Comparison of ENCODE assay signal across 19 cellular contexts in genomic region chr2:222663448-222663847, GRCh38. TPM values are rescaled to one million over a fixed set of nuclear protein-coding genes. Genes with fewer than 3 reads are reported as not detected.
DNase-seq lines count a peak whose midpoint lies in the region; ATAC-seq, FAIRE-seq and TF ChIP-seq lines count a peak whose summit lies in the region.
"Had no signal": no experiment of that assay in that cellular context is flagged by ENCODE, and none has a peak within 500 bp of the region (broad histone marks: within the 10 kb centered on the region; RNA-seq: fewer than 3 reads in every experiment).

No MANE protein-coding gene starts in this region.

- H4K20me1 ChIP-seq in K562 (replicated peaks; ENCODE audit: control insufficient read depth, insufficient read depth, low read length): no peaks in the 10 kb centered on the region

- in situ Hi-C loops in K562 (cut with MboI): no loop called here

- ATAC-seq in heart left ventricle (peak in 3 of 4 donors; percentile 63 to 83 (median 69)), K562 (peak; percentile 34; the same call in 1 of the 3 replicates), GM21528 (IDR thresholded peaks at IDR 0.05; ENCODE audit: low FRiP score, unreplicated experiment) (no peak)
- ATAC-seq: HCT116 had no signal

- H3K27me3 ChIP-seq in heart left ventricle (no peaks in the 10 kb centered on the region), right atrium auricular region (no peaks in the 10 kb centered on the region), HL-60 (ENCODE audit: insufficient read depth, poor library complexity, severe bottlenecking) (no peaks in the 10 kb centered on the region), K562 (ENCODE audit: control insufficient read depth in 2 of 2, insufficient read depth in 2 of 2, low read length in 2 of 2) (no peaks in the 10 kb centered on the region), parathyroid adenoma (ENCODE audit: control insufficient read depth, insufficient read depth, low read length) (no peaks in the 10 kb centered on the region)
- H3K27me3 ChIP-seq: BE2C had no signal

- H3K27ac ChIP-seq in heart left ventricle (peak overlapping the region in 1 of 12 donors; percentile 7), right atrium auricular region (no peak overlapping the region), HL-60 (replicated peaks) (peak overlapping the region; percentile 51), K562 (ENCODE audit: extremely low read depth, low read depth, low read length) (no peak overlapping the region), parathyroid adenoma (no peak overlapping the region)
- H3K27ac ChIP-seq: C4-2B, GM23248 had no signal

- H3K79me2 ChIP-seq in K562 (ENCODE audit: control insufficient read depth, insufficient read depth, low read length): no peaks in the 10 kb centered on the region
- H3K79me2 ChIP-seq in parathyroid adenoma: no peaks in the 10 kb centered on the region

- no peaks in the 10 kb centered on the region for H3K9me3 Mint-ChIP-seq in activated naive CD4-positive, alpha-beta T cell treated with anti-CD3 and anti-CD28 coated beads for 36 hours
- H3K9me3 Mint-ChIP-seq: CD4-positive, alpha-beta memory T cell had no signal

- CTCF ChIA-PET in K562 (lab: Yijun Ruan, JAX; ENCODE audit: low intra/inter-chr PET ratio): no interaction called here
- CTCF ChIA-PET in activated naive CD4-positive, alpha-beta T cell treated with anti-CD3 and anti-CD28 coated beads for 36 hours (lab: Charles Lee): interaction anchor here (0.8 kb wide), 1 partner anchor 134 kb away, joined by 3 read pairs; no protein-coding TSS in a partner anchor

- H2AFZ ChIP-seq in K562 (ENCODE audit: low read depth, low read length) (no peak overlapping the region), parathyroid adenoma (peak overlapping the region; percentile 69)
- H2AFZ ChIP-seq: GM23248 had no signal

- H3K36me3 Mint-ChIP-seq in activated naive CD4-positive, alpha-beta T cell treated with anti-CD3 and anti-CD28 coated beads for 36 hours (ENCODE audit: low read depth): no peaks in the 10 kb centered on the region
- H3K36me3 Mint-ChIP-seq: CD4-positive, alpha-beta memory T cell had no signal

- intact Hi-C loops in heart left ventricle (cut with DNase I): no loop called here
- intact Hi-C loops in K562 (cut with micrococcal nuclease): no loop called here
- intact Hi-C loops in activated naive CD4-positive, alpha-beta T cell treated with anti-CD3 and anti-CD28 coated beads for 36 hours (cut with micrococcal nuclease): no loop called here

- DNase-seq in heart left ventricle: no peak
- DNase-seq in right atrium auricular region (ENCODE audit: low spot score): no peak
- DNase-seq in HL-60 (ENCODE audit: low read depth in 1 of 2, low spot score in 1 of 2): peak in 1 of 2 experiments; percentile 43
- no peak for DNase-seq in K562 (ENCODE audit: extremely low read depth in 1 of 4, low spot score in 3 of 4)
- DNase-seq in activated CD4-positive, alpha-beta T cell treated with anti-CD3 and anti-CD28 coated beads, Interleukin-2, amount 50 U/mL, for 48 hours: no peak
- no peak for DNase-seq in activated naive CD4-positive, alpha-beta T cell treated with anti-CD3 and anti-CD28 coated beads for 36 hours
- DNase-seq: BE2C; CD4-positive, alpha-beta memory T cell; DMS79; GM23248; IMR-90 had no signal

- H3K9me1 ChIP-seq in K562 (ENCODE audit: control insufficient read depth, insufficient read depth, low read length): no peaks in the 10 kb centered on the region

- POLR2A ChIA-PET in K562 (lab: Yijun Ruan, JAX): interaction anchor here (1.2 kb wide), 1 partner anchor 10 kb away, joined by 3 read pairs; no protein-coding TSS in a partner anchor

- H3K4me1 ChIP-seq in heart left ventricle: peaks cover 0 to 4% (median 0%) of the 10 kb centered on the region in 12 donors
- H3K4me1 ChIP-seq in right atrium auricular region: no peaks in the 10 kb centered on the region
- no peaks in the 10 kb centered on the region for H3K4me1 ChIP-seq in K562 (replicated peaks in 1 of 2; ENCODE audit: control insufficient read depth in 2 of 2, insufficient read depth in 2 of 2, low read length in 2 of 2)
- no peaks in the 10 kb centered on the region for H3K4me1 ChIP-seq in parathyroid adenoma
- H3K4me1 ChIP-seq: BE2C had no signal

- H3K9me3 ChIP-seq in heart left ventricle (no peaks in the 10 kb centered on the region), right atrium auricular region (no peaks in the 10 kb centered on the region), K562 (replicated peaks; ENCODE audit: control insufficient read depth, insufficient read depth, low read depth, low read length) (no peaks in the 10 kb centered on the region), parathyroid adenoma (ENCODE audit: control insufficient read depth, low read length) (no peaks in the 10 kb centered on the region)
- H3K9me3 ChIP-seq: BE2C had no signal

- no peak overlapping the region for H3K4me2 ChIP-seq in K562 (ENCODE audit: insufficient read depth, low read length)
- no peak overlapping the region for H3K4me2 ChIP-seq in parathyroid adenoma (ENCODE audit: low read length)

- no TSS peak for BruUV-seq in K562 (replicated peaks; lab: Mats Ljungman, UMichigan)

- no peak overlapping the region for H3K4me3 ChIP-seq in heart left ventricle
- H3K4me3 ChIP-seq in right atrium auricular region: no peak overlapping the region
- no peak overlapping the region for H3K4me3 ChIP-seq in HL-60 (replicated peaks; ENCODE audit: insufficient read depth, low read length)
- no peak overlapping the region for H3K4me3 ChIP-seq in K562
- H3K4me3 ChIP-seq in parathyroid adenoma (ENCODE audit: low read depth, low read length): no peak overlapping the region
- H3K4me3 ChIP-seq: GM23248 had no signal

- H3K27ac Mint-ChIP-seq in activated naive CD4-positive, alpha-beta T cell treated with anti-CD3 and anti-CD28 coated beads for 36 hours: no peak overlapping the region
- H3K27ac Mint-ChIP-seq: CD4-positive, alpha-beta memory T cell had no signal

- H3K4me1 Mint-ChIP-seq in activated naive CD4-positive, alpha-beta T cell treated with anti-CD3 and anti-CD28 coated beads for 36 hours (ENCODE audit: low read depth): no peaks in the 10 kb centered on the region
- H3K4me1 Mint-ChIP-seq: CD4-positive, alpha-beta memory T cell had no signal

- no peak for FAIRE-seq in K562 (lab: Jason Lieb, UNC)
- FAIRE-seq: A204.1, GM12891, H54 had no signal

- no peak for TF ChIP-seq EP300 in K562 (IDR thresholded peaks at IDR 0.05; ENCODE audit: low read length)

- WGBS in heart left ventricle, 4 donors: 37 to 51% (median 46%) methylated on average over 3 of the region's 3 CpGs
- WGBS in K562 (ENCODE audit: insufficient coverage, low coverage, missing lambda C conversion rate): 32% methylated on average over 3 of the region's 3 CpGs

- TF ChIP-seq POLR2A in heart left ventricle (IDR thresholded peaks at IDR 0.05): no peak
- TF ChIP-seq POLR2A in K562 (conservative IDR thresholded peaks at IDR 0.05): no peak

- TF ChIP-seq RAD21 in K562 (CRISPR knock-in tag; conservative IDR thresholded peaks at IDR 0.05 in 1 of 2, IDR thresholded peaks at IDR 0.05 in 1 of 2): no peak

- no peak for TF ChIP-seq CTCF in heart left ventricle (IDR thresholded peaks at IDR 0.05)
- no peak for TF ChIP-seq CTCF in right atrium auricular region (IDR thresholded peaks at IDR 0.05)
- no peak for TF ChIP-seq CTCF in HL-60 (IDR thresholded peaks at IDR 0.05; ENCODE audit: insufficient read depth, low read length)
- no peak for TF ChIP-seq CTCF in K562 (IDR thresholded peaks at IDR 0.05 in 2 of 3, conservative IDR thresholded peaks at IDR 0.05 in 1 of 3; ENCODE audit: insufficient read depth in 2 of 3, low read depth in 1 of 3, low read length in 3 of 3)
- TF ChIP-seq CTCF in parathyroid adenoma (IDR thresholded peaks at IDR 0.05): no peak

- no peaks in the 10 kb centered on the region for H3K36me3 ChIP-seq in heart left ventricle
- H3K36me3 ChIP-seq in right atrium auricular region: no peaks in the 10 kb centered on the region
- H3K36me3 ChIP-seq in K562 (ENCODE audit: control insufficient read depth, insufficient read depth, low read length): no peaks in the 10 kb centered on the region
- H3K36me3 ChIP-seq in parathyroid adenoma (ENCODE audit: control insufficient read depth, insufficient read depth, low read length): no peaks in the 10 kb centered on the region
- H3K36me3 ChIP-seq: BE2C had no signal

- H3K9ac ChIP-seq in K562 (ENCODE audit: insufficient read depth in 1 of 2, low read depth in 2 of 2, low read length in 2 of 2) (no peak overlapping the region), parathyroid adenoma (no peak overlapping the region)
- H3K9ac ChIP-seq: GM23248 had no signal

- H3K27me3 Mint-ChIP-seq in activated naive CD4-positive, alpha-beta T cell treated with anti-CD3 and anti-CD28 coated beads for 36 hours (ENCODE audit: low read depth): peaks cover 4% of the 10 kb centered on the region

- no peak overlapping the region for H3K4me3 Mint-ChIP-seq in activated naive CD4-positive, alpha-beta T cell treated with anti-CD3 and anti-CD28 coated beads for 36 hours
- H3K4me3 Mint-ChIP-seq: CD4-positive, alpha-beta memory T cell had no signal

RNA-seq across cellular contexts. Expression of gene FARSB, which starts 7.6 kb away (rescaled TPM):
- total RNA-seq in heart left ventricle (10 to 100 TPM; 14.3 to 29.2 (median 19.5) TPM), right atrium auricular region (10 to 100 TPM; 11.3 to 13.7 TPM), K562 (2014; rRNA removed) (26.6 and 28.3 TPM in 2 replicates), K562 (2014; rRNA removed; fragmentation: Illumina TruSeq; extraction: Trizol) (55.7 and 60.7 TPM in 2 replicates), K562 (2015; rRNA removed; fragmentation: Illumina TruSeq; extraction: Trizol) (50.9 and 54.2 TPM in 2 replicates), K562 (2021) (50.5 and 52.0 TPM in 2 replicates)
- polyA plus RNA-seq in heart left ventricle (10 to 100 TPM in 1 of 2 donors, 1 to 10 TPM in 1; 9.8 to 28.6 TPM), K562 (2011; rRNA removed) (61.6 and 90.1 TPM in 2 replicates), K562 (2014; fragmentation: Illumina TruSeq; extraction: Trizol) (86.3 and 101 TPM in 2 replicates), K562 (2014; fragmentation: Nextera tagmentation; extraction: Ambion mirVana) (100 to 1,000 TPM; 152 to 171 TPM), K562 (2014; rRNA removed) (54.0 and 64.9 TPM in 2 replicates)
- total RNA-seq in K562 (2011; cell fraction: chromatin; rRNA removed; ENCODE audit: low replicate concordance): 16.9 and 39.3 TPM in 2 replicates
- total RNA-seq in K562 (2011; cell fraction: nucleolus; rRNA removed): 8.2 and 12.2 TPM in 2 replicates
- total RNA-seq in K562 (2011; cell fraction: nucleoplasm; rRNA removed): 16.1 and 23.5 TPM in 2 replicates
- 30.8 and 38.2 TPM in 2 replicates for polyA plus RNA-seq in K562 (2011; cell fraction: cytosol; rRNA removed)
- 20.0 and 26.4 TPM in 2 replicates for polyA plus RNA-seq in K562 (2011; cell fraction: nucleus; rRNA removed)
- polyA plus RNA-seq in K562 (2012): 33.7 and 59.6 TPM in 2 replicates
- polyA minus RNA-seq in K562 (2011; rRNA and poly(A)+ RNA removed): 70.2 and 74.0 TPM in 2 replicates
- 19.7 and 32.9 TPM in 2 replicates for polyA minus RNA-seq in K562 (2011; cell fraction: cytosol; rRNA and poly(A)+ RNA removed)
- polyA minus RNA-seq in K562 (2011; cell fraction: nucleus; rRNA and poly(A)+ RNA removed): 13.3 and 19.4 TPM in 2 replicates
- 10 to 100 TPM; 46.4 to 46.8 TPM for total RNA-seq in activated naive CD4-positive, alpha-beta T cell treated with anti-CD3 and anti-CD28 coated beads for 36 hours

RNA-seq across cellular contexts. Expression of gene MOGAT1, which starts 8.0 kb away (rescaled TPM):
- total RNA-seq in heart left ventricle (1 to 10 TPM in 1 of 9 donors, under 1 TPM in 7, not detected in 1; 0.29 to 1.1 (median 0.41) TPM), right atrium auricular region (not detected), K562 (2014; rRNA removed) (not detected in 2 replicates), K562 (2014; rRNA removed; fragmentation: Illumina TruSeq; extraction: Trizol) (not detected in 2 replicates), K562 (2015; rRNA removed; fragmentation: Illumina TruSeq; extraction: Trizol) (not detected in 2 replicates), K562 (2021) (not detected in 2 replicates)
- polyA plus RNA-seq in heart left ventricle (under 1 TPM in 1 of 2 donors, not detected in 1; 0.19 TPM), K562 (2011; rRNA removed) (not detected in 2 replicates), K562 (2014; fragmentation: Illumina TruSeq; extraction: Trizol) (not detected in 2 replicates), K562 (2014; fragmentation: Nextera tagmentation; extraction: Ambion mirVana) (not detected), K562 (2014; rRNA removed) (not detected in 2 replicates)
- total RNA-seq in K562 (2011; cell fraction: chromatin; rRNA removed; ENCODE audit: low replicate concordance): not detected in 2 replicates
- total RNA-seq in K562 (2011; cell fraction: nucleolus; rRNA removed): not detected in 2 replicates
- not detected in 2 replicates for total RNA-seq in K562 (2011; cell fraction: nucleoplasm; rRNA removed)
- polyA plus RNA-seq in K562 (2011; cell fraction: cytosol; rRNA removed): not detected in 2 replicates
- polyA plus RNA-seq in K562 (2011; cell fraction: nucleus; rRNA removed): not detected in 2 replicates
- not detected in 2 replicates for polyA plus RNA-seq in K562 (2012)
- polyA minus RNA-seq in K562 (2011; rRNA and poly(A)+ RNA removed): not detected in 2 replicates
- not detected in 2 replicates for polyA minus RNA-seq in K562 (2011; cell fraction: cytosol; rRNA and poly(A)+ RNA removed)
- polyA minus RNA-seq in K562 (2011; cell fraction: nucleus; rRNA and poly(A)+ RNA removed): not detected in 2 replicates
- not detected for total RNA-seq in activated naive CD4-positive, alpha-beta T cell treated with anti-CD3 and anti-CD28 coated beads for 36 hours
- total RNA-seq: CD4-positive, alpha-beta memory T cell; G401; GM23248; IMR-90 had no signal
- polyA plus RNA-seq: CD4-positive, alpha-beta memory T cell; GM23248; IMR-90 had no signal
